Comparison of ENCODE assay signal across 1 cellular context in the genomic region with DNA sequence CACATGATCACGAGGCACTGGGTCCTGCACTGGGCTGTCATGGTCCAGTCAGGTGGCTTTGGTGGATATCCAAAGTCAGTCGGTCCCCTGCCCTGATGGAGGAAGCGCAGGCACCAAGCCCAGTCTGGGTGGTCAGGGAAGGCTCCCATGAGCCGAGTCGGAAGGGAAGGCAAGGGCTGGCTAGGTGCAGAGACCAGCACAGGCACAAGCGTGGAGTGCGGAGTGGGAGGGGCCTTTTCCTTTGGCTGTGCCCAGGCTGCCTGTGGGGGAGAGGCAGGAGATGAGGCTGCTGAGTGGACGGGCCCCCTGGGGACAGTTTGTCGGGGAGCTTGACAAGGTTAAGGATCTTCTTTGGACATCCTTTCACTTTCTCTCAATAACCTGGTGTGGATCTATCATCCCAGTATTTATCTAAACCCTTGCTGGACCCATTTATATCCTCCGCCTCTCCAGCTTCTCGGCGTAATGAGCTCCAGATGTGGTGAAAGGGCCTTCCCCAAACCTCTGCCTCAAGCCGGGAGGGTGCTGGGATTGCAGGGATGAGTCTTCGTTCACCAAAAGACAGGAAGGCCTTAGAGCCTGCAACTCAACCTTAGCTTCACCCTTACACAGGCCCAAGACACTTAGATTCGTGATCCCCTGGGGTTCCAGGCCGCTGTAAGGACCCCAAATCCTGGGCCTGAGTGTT.
TF ChIP-seq lines count a peak whose summit lies in the region.

No MANE protein-coding gene starts in this region.

TF ChIP-seq in GM23338, 12 proteins besides CTCF, POLR2A, EP300 and RAD21 (continued from another document):
- TF ChIP-seq ZNF462 (CRISPR knock-in tag; IDR thresholded peaks at IDR 0.05) (no peak), EZH2phosphoT487 (IDR thresholded peaks at IDR 0.05; ENCODE audit: unreplicated experiment) (no peak)
